8 cellular contexts compared by ENCODE assay signal in genomic region chr7:70647801-70648491, GRCh38.
DNase-seq lines count a peak whose midpoint lies in the region; ATAC-seq and TF ChIP-seq lines count a peak whose summit lies in the region.

No MANE protein-coding gene starts in this region.

- intact Hi-C loops in tibial artery (cut with DNase I; ENCODE audit: low total_unique reads): no loop called here

- H3K27ac ChIP-seq in tibial artery: no peak overlapping the region

- H3K4me1 ChIP-seq in tibial artery: no peaks in the 10 kb centered on the region

- ATAC-seq in HG02642 (IDR thresholded peaks at IDR 0.05; ENCODE audit: poor library complexity, unreplicated experiment) (peak; percentile 87), HG03025 (IDR thresholded peaks at IDR 0.05; ENCODE audit: low FRiP score, unreplicated experiment) (no peak)

- no peaks in the 10 kb centered on the region for H3K36me3 ChIP-seq in tibial artery

- H3K4me3 ChIP-seq in tibial artery: no peak overlapping the region

- no peaks in the 10 kb centered on the region for H3K9me3 ChIP-seq in tibial artery

- no peak for TF ChIP-seq CTCF in GM10266 (IDR thresholded peaks at IDR 0.05; ENCODE audit: control insufficient read depth, insufficient read depth, low read depth, missing control alignments)
- no peak for TF ChIP-seq CTCF in tibial artery (IDR thresholded peaks at IDR 0.05)

- peak; percentile 67 for DNase-seq in GM10266 (ENCODE audit: extremely low spot score)
- DNase-seq in T-helper 9 cell: peak; percentile 69
- peak; percentile 66 for DNase-seq in effector CD4-positive, alpha-beta T cell
- DNase-seq in stimulated activated CD8-positive, alpha-beta memory T cell treated with anti-CD3 and anti-CD28 coated beads, Interleukin-2, amount 100 ng/mL, for 1 hour (ENCODE audit: low read depth in 2 of 2): peak; percentile 65 to 68
- DNase-seq in tibial artery: no peak
- no peak for DNase-seq in inferior parietal cortex (ENCODE audit: extremely low spot score)

- H3K27me3 ChIP-seq in tibial artery: no peaks in the 10 kb centered on the region

Comparison
In these comparisons a context has a peak if more than half of its experiments do, and no peak if none do; other contexts are left out.
1. DNase-seq: peak in GM10266 (single experiment), T-helper 9 cell (single experiment), effector CD4-positive, alpha-beta T cell (single experiment) and stimulated activated CD8-positive, alpha-beta memory T cell treated with anti-CD3 and anti-CD28 coated beads, Interleukin-2, amount 100 ng/mL, for 1 hour (2 of 2); none in tibial artery (0 of 2) and inferior parietal cortex (single experiment).